Comparison of ENCODE assay signal across 8 cellular contexts in genomic region chr20:1327241-1327653, GRCh38. TPM values are rescaled to one million over a fixed set of nuclear protein-coding genes. Genes with fewer than 3 reads are reported as not detected.
DNase-seq lines count a peak whose midpoint lies in the region; ATAC-seq and TF ChIP-seq lines count a peak whose summit lies in the region.

No MANE protein-coding gene starts in this region.

- peaks cover 48% of the 10 kb centered on the region for H3K4me1 ChIP-seq in testis

- H3K27me3 ChIP-seq in testis: no peaks in the 10 kb centered on the region

- no peak for TF ChIP-seq CTCF in testis (IDR thresholded peaks at IDR 0.05)

- intact Hi-C loops in left colon (cut with DNase I, micrococcal nuclease) (loop anchor here in 1 of 2 donors (5.0 kb wide), 1 partner anchor 65 kb away; the partner anchor contains the start of gene FKBP1A), testis (cut with DNase I; ENCODE audit: low total_unique reads) (loop anchor here (5.0 kb wide), 1 partner anchor 65 kb away; the partner anchor contains the start of gene FKBP1A)

- 23 to 31% methylated on average over 7 to 8 of the region's 8 CpGs for WGBS in testis, 2 donors

- peak; percentile 58 for DNase-seq in activated CD8-positive, alpha-beta memory T cell treated with anti-CD3 and anti-CD28 coated beads for 24 hours
- DNase-seq in activated CD8-positive, alpha-beta memory T cell treated with anti-CD3 and anti-CD28 coated beads, Interleukin-2, amount 50 U/mL, for 4 hours: no peak
- DNase-seq in amniotic stem cell (lab: John Stamatoyannopoulos, UW) (peak; percentile 8), left colon (peak; percentile 49 to 58), testis (peak; percentile 86), DMS79 treated with DMSO at 0.1 percent for 48 hours (lab: John Stamatoyannopoulos, UW) (no peak), SW480 (ENCODE audit: low spot score) (no peak)

- H3K27ac ChIP-seq in testis: peak overlapping the region; percentile 99 to 100

- TF ChIP-seq POLR2A in testis (IDR thresholded peaks at IDR 0.05): no peak

- H3K36me3 ChIP-seq in testis (ENCODE audit: low read depth, missing control alignments): no peaks in the 10 kb centered on the region

- ATAC-seq in left colon: peak; percentile 23
- ATAC-seq in HG02798 (IDR thresholded peaks at IDR 0.05; ENCODE audit: poor library complexity, unreplicated experiment): no peak

- no peak overlapping the region for H3K4me3 ChIP-seq in testis

- H3K9me3 ChIP-seq in testis: no peaks in the 10 kb centered on the region

RNA-seq across cellular contexts. Expression of gene SDCBP2, which starts 1.7 kb away (rescaled TPM):
- total RNA-seq in left colon (100 to 1,000 TPM; 262 to 489 TPM), testis (1 to 10 TPM; 5.5 to 6.4 TPM)
- polyA plus RNA-seq in testis (ENCODE audit: insufficient read depth, low read depth, low replicate concordance): 10.9 TPM

Comparison
In these comparisons a context has a peak if more than half of its experiments do, and no peak if none do; other contexts are left out.
1. DNase-seq: peak in activated CD8-positive, alpha-beta memory T cell treated with anti-CD3 and anti-CD28 coated beads for 24 hours (single experiment), amniotic stem cell (single experiment), left colon (2 of 2) and testis (single experiment); none in activated CD8-positive, alpha-beta memory T cell treated with anti-CD3 and anti-CD28 coated beads, Interleukin-2, amount 50 U/mL, for 4 hours (single experiment), DMS79 treated with DMSO at 0.1 percent for 48 hours (single experiment) and SW480 (single experiment).
2. RNA of gene SDCBP2, which starts 1.7 kb away (total RNA-seq): 262 to 489 TPM in left colon; 5.5 to 6.4 TPM in testis; every median in the first group is over 10 times any median in the second.